Comparison of ENCODE assay signal across 8 cellular contexts in genomic region chr2:36965196-36965595, GRCh38. TPM values are rescaled to one million over a fixed set of nuclear protein-coding genes. Genes with fewer than 3 reads are reported as not detected.
A peak's percentile ranks its signal among the peaks of the same experiment; 100 is the strongest.
DNase-seq lines count a peak whose midpoint lies in the region; ATAC-seq, FAIRE-seq and TF ChIP-seq lines count a peak whose summit lies in the region.

No MANE protein-coding gene starts in this region.

- peaks cover 31% of the 10 kb centered on the region for H3K4me1 ChIP-seq in A673 (ENCODE audit: insufficient read depth, low read length, poor library complexity, severe bottlenecking)
- H3K4me1 ChIP-seq in HUES48 (ENCODE audit: control insufficient read depth, insufficient read depth, low read length), result peaks cover 58% of the 10 kb centered on the region
- peaks cover 15 to 27% of the 10 kb centered on the region in 2 donors for H3K4me1 ChIP-seq in mucosa of rectum (ENCODE audit: control insufficient read depth in 2 of 2, insufficient read depth in 2 of 2, low read length in 2 of 2)

- no peaks in the 10 kb centered on the region for H3K27me3 ChIP-seq in A673 (replicated peaks; ENCODE audit: insufficient read depth, low read depth, low read length, poor library complexity)
- H3K27me3 ChIP-seq in HUES48 (ENCODE audit: control insufficient read depth, insufficient read depth, low read length), result no peaks in the 10 kb centered on the region
- H3K27me3 ChIP-seq in bronchial epithelial cell (ENCODE audit: control insufficient read depth, insufficient read depth, low read length), result no peaks in the 10 kb centered on the region
- H3K27me3 ChIP-seq in mucosa of rectum (ENCODE audit: control insufficient read depth in 2 of 2, insufficient read depth in 2 of 2, low read length in 2 of 2), result no peaks in the 10 kb centered on the region

- no peak for ATAC-seq in GM18505 (IDR thresholded peaks at IDR 0.05; ENCODE audit: unreplicated experiment)

- TF ChIP-seq CTCF in A673 (conservative IDR thresholded peaks at IDR 0.05; ENCODE audit: low read depth, low read length), result no peak
- TF ChIP-seq CTCF in bronchial epithelial cell (IDR thresholded peaks at IDR 0.05; ENCODE audit: insufficient read depth, low read length, severe bottlenecking), result no peak

- no peaks in the 10 kb centered on the region for H3K9me3 ChIP-seq in A673 (ENCODE audit: low read depth, low read length, poor library complexity, severe bottlenecking)
- no peaks in the 10 kb centered on the region for H3K9me3 ChIP-seq in HUES48 (ENCODE audit: control insufficient read depth, insufficient read depth, low read length)
- no peaks in the 10 kb centered on the region for H3K9me3 ChIP-seq in mucosa of rectum (ENCODE audit: control insufficient read depth in 2 of 2, low read length in 2 of 2)

- FAIRE-seq in bronchial epithelial cell (lab: Jason Lieb, UNC), result no peak

- intact Hi-C loops in A673 (cut with micrococcal nuclease; ENCODE audit: unreplicated experiment), result no loop called here
- intact Hi-C loops in head of caudate nucleus (cut with DNase I), result loop anchor here (10.0 kb wide), 1 partner anchor 50 kb away; no protein-coding TSS in a partner anchor

- H3K9ac ChIP-seq in HUES48 (ENCODE audit: low read depth, low read length) (0 out of 2 replicates have a peak overlapping the region, but pooled peaks have one; percentile 62), mucosa of rectum (ENCODE audit: low read depth in 1 of 2, low read length in 2 of 2) (peak overlapping the region; percentile 77 to 86)

- POLR2A ChIA-PET in A673 (lab: Charles Lee; ENCODE audit: low non-redundant PET), result no interaction called here

- H3K36me3 ChIP-seq in A673 (ENCODE audit: insufficient read depth, low read length, poor library complexity, severe bottlenecking) (no peaks in the 10 kb centered on the region), HUES48 (ENCODE audit: control insufficient read depth, insufficient read depth, low read length) (no peaks in the 10 kb centered on the region; the same call in 1 of the 2 replicates), bronchial epithelial cell (ENCODE audit: control insufficient read depth, insufficient read depth, low read length) (no peaks in the 10 kb centered on the region), mucosa of rectum (ENCODE audit: control insufficient read depth in 2 of 2, insufficient read depth in 2 of 2, low read length in 2 of 2) (no peaks in the 10 kb centered on the region)

- BruUV-seq in A673 (replicated peaks; lab: Mats Ljungman, UMichigan), result TSS peak; percentile 38

- no peak for TF ChIP-seq POLR2A in GM18505 (IDR thresholded peaks at IDR 0.05; ENCODE audit: borderline replicate concordance, extremely low read depth, insufficient read depth, insufficient read length)

- no peak for DNase-seq in A673 (ENCODE audit: low spot score)
- no peak for DNase-seq in bronchial epithelial cell (ENCODE audit: low read depth)
- DNase-seq in head of caudate nucleus, result no peak
- no peak for DNase-seq in activated CD8-positive, alpha-beta memory T cell treated with anti-CD3 and anti-CD28 coated beads, Interleukin-2, amount 50 U/mL, for 4 hours
- no peak for DNase-seq in ecto neural progenitor cell (ENCODE audit: low spot score)

- peak overlapping the region; percentile 98 for H3K4me3 ChIP-seq in A673 (ENCODE audit: low read depth, low read length, poor library complexity, severe bottlenecking)
- H3K4me3 ChIP-seq in HUES48 (ENCODE audit: low read depth, low read length), result peak overlapping the region; percentile 93
- H3K4me3 ChIP-seq in bronchial epithelial cell (ENCODE audit: low read depth, low read length), result peak overlapping the region; percentile 87
- H3K4me3 ChIP-seq in mucosa of rectum (ENCODE audit: low read length in 2 of 2), result peak overlapping the region; percentile 89 to 92

- CTCF ChIA-PET in A673 (lab: Charles Lee), result no interaction called here

- peak overlapping the region; percentile 90 for H3K27ac ChIP-seq in A673 (ENCODE audit: low read depth, low read length, poor library complexity, severe bottlenecking)
- peak overlapping the region; percentile 97 for H3K27ac ChIP-seq in HUES48 (ENCODE audit: low read depth, low read length)
- peak overlapping the region; percentile 86 to 88 for H3K27ac ChIP-seq in mucosa of rectum (ENCODE audit: low read depth in 2 of 2, low read length in 2 of 2)

RNA-seq across cellular contexts. Expression of gene STRN, which starts 1.1 kb away (rescaled TPM):
- total RNA-seq in A673 (2021) (36.1 TPM in 2 replicates), bronchial epithelial cell (19.2 and 26.2 TPM in 2 replicates)
